ENCODE assay signal across 13 cellular contexts in genomic region chr2:157056200-157056676, GRCh38.
DNase-seq lines count a peak whose midpoint lies in the region; TF ChIP-seq lines count a peak whose summit lies in the region.
"Had no signal": no experiment of that assay in that cellular context is flagged by ENCODE, and none has a peak within 500 bp of the region (broad histone marks: within the 10 kb centered on the region; RNA-seq: fewer than 3 reads in every experiment).

No MANE protein-coding gene starts in this region.

- H3K27me3 ChIP-seq in colonic mucosa: no peaks in the 10 kb centered on the region
- H3K27me3 ChIP-seq: hepatocyte, upper lobe of left lung had no signal

- DNase-seq in DMS53 treated with DMSO at 0.1 percent for 48 hours (lab: John Stamatoyannopoulos, UW; ENCODE audit: unreplicated experiment) (peak; percentile 10), NCI-H2227 treated with DMSO at 0.1 percent for 48 hours (lab: John Stamatoyannopoulos, UW) (peak; percentile 18), dermis blood vessel endothelial cell (peak; percentile 70), osteocyte (ENCODE audit: extremely low spot score, unreplicated experiment) (no peak), colonic mucosa (no peak), NCI-H510A (lab: John Stamatoyannopoulos, UW) (no peak)
- DNase-seq in stimulated activated CD4-positive, alpha-beta T cell treated with anti-CD3 and anti-CD28 coated beads, Interleukin-2, amount 100 ng/mL, for 48 hours: no peak
- no peak for DNase-seq in activated naive CD4-positive, alpha-beta T cell treated with anti-CD3 and anti-CD28 coated beads for 36 hours
- DNase-seq: activated CD4-positive, CD25-positive, alpha-beta regulatory T cell treated with anti-CD3 and anti-CD28 coated beads, Interleukin-2, amount 50 U/mL, for 72 hours; activated naive CD8-positive, alpha-beta T cell treated with anti-CD3 and anti-CD28 coated beads, Interleukin-2, amount 10 ng/mL, durations not matched to agents 7 days and 5 days; naive thymus-derived CD4-positive, alpha-beta T cell; upper lobe of left lung had no signal

- H3K9ac ChIP-seq in colonic mucosa (ENCODE audit: low read depth in 2 of 2, low read length in 2 of 2): no peak overlapping the region

- intact Hi-C loops in colonic mucosa (cut with DNase I): no loop called here
- intact Hi-C loops in activated naive CD4-positive, alpha-beta T cell treated with anti-CD3 and anti-CD28 coated beads for 36 hours (cut with micrococcal nuclease): loop anchor here (5.0 kb wide), 1 partner anchor 136 kb away; no protein-coding TSS in a partner anchor

- H3K4me1 ChIP-seq in colonic mucosa: no peaks in the 10 kb centered on the region
- H3K4me1 ChIP-seq: upper lobe of left lung had no signal

- peaks cover 19% of the 10 kb centered on the region for H3K4me1 Mint-ChIP-seq in osteocyte (ENCODE audit: unreplicated experiment)
- H3K4me1 Mint-ChIP-seq in activated naive CD4-positive, alpha-beta T cell treated with anti-CD3 and anti-CD28 coated beads for 36 hours (ENCODE audit: low read depth): no peaks in the 10 kb centered on the region
- H3K4me1 Mint-ChIP-seq: activated naive CD8-positive, alpha-beta T cell treated with anti-CD3 and anti-CD28 coated beads, Interleukin-2, amount 10 ng/mL, durations not matched to agents 7 days and 5 days had no signal

- TF ChIP-seq CTCF in osteocyte (IDR thresholded peaks at IDR 0.05) (no peak), colonic mucosa (IDR thresholded peaks at IDR 0.05) (no peak)

- no peaks in the 10 kb centered on the region for H3K36me3 ChIP-seq in colonic mucosa
- H3K36me3 ChIP-seq: upper lobe of left lung had no signal

- H3K9me3 Mint-ChIP-seq in osteocyte (ENCODE audit: unreplicated experiment): no peaks in the 10 kb centered on the region
- no peaks in the 10 kb centered on the region for H3K9me3 Mint-ChIP-seq in activated naive CD4-positive, alpha-beta T cell treated with anti-CD3 and anti-CD28 coated beads for 36 hours
- H3K9me3 Mint-ChIP-seq: activated naive CD8-positive, alpha-beta T cell treated with anti-CD3 and anti-CD28 coated beads, Interleukin-2, amount 10 ng/mL, durations not matched to agents 7 days and 5 days had no signal

- peak overlapping the region; percentile 15 for H3K27ac Mint-ChIP-seq in osteocyte (ENCODE audit: unreplicated experiment)
- H3K27ac Mint-ChIP-seq in activated naive CD4-positive, alpha-beta T cell treated with anti-CD3 and anti-CD28 coated beads for 36 hours: no peak overlapping the region
- H3K27ac Mint-ChIP-seq: activated naive CD8-positive, alpha-beta T cell treated with anti-CD3 and anti-CD28 coated beads, Interleukin-2, amount 10 ng/mL, durations not matched to agents 7 days and 5 days; naive thymus-derived CD4-positive, alpha-beta T cell had no signal

- no peaks in the 10 kb centered on the region for H3K36me3 Mint-ChIP-seq in osteocyte (ENCODE audit: unreplicated experiment)
- H3K36me3 Mint-ChIP-seq in activated naive CD4-positive, alpha-beta T cell treated with anti-CD3 and anti-CD28 coated beads for 36 hours (ENCODE audit: low read depth): no peaks in the 10 kb centered on the region
- H3K36me3 Mint-ChIP-seq: activated naive CD8-positive, alpha-beta T cell treated with anti-CD3 and anti-CD28 coated beads, Interleukin-2, amount 10 ng/mL, durations not matched to agents 7 days and 5 days; naive thymus-derived CD4-positive, alpha-beta T cell had no signal

- CTCF ChIA-PET in activated naive CD4-positive, alpha-beta T cell treated with anti-CD3 and anti-CD28 coated beads for 36 hours (lab: Charles Lee): interaction anchor here (0.8 kb wide), 1 partner anchor 33 kb away, joined by 3 read pairs; no protein-coding TSS in a partner anchor

- no peaks in the 10 kb centered on the region for H3K27me3 Mint-ChIP-seq in osteocyte (ENCODE audit: unreplicated experiment)
- peaks cover 4% of the 10 kb centered on the region for H3K27me3 Mint-ChIP-seq in activated naive CD4-positive, alpha-beta T cell treated with anti-CD3 and anti-CD28 coated beads for 36 hours (ENCODE audit: low read depth)

- H3K4me3 Mint-ChIP-seq in osteocyte (ENCODE audit: unreplicated experiment): no peak overlapping the region
- H3K4me3 Mint-ChIP-seq in activated naive CD4-positive, alpha-beta T cell treated with anti-CD3 and anti-CD28 coated beads for 36 hours: no peak overlapping the region
- H3K4me3 Mint-ChIP-seq: activated naive CD8-positive, alpha-beta T cell treated with anti-CD3 and anti-CD28 coated beads, Interleukin-2, amount 10 ng/mL, durations not matched to agents 7 days and 5 days; naive thymus-derived CD4-positive, alpha-beta T cell had no signal

- no peaks in the 10 kb centered on the region for H3K9me3 ChIP-seq in colonic mucosa
- H3K9me3 ChIP-seq: upper lobe of left lung had no signal

- no peak overlapping the region for H3K27ac ChIP-seq in colonic mucosa
- H3K27ac ChIP-seq: hepatocyte, upper lobe of left lung had no signal

- no peak overlapping the region for H3K4me3 ChIP-seq in colonic mucosa
- H3K4me3 ChIP-seq: hepatocyte, upper lobe of left lung had no signal

Comparison
In these comparisons a context has a peak if more than half of its experiments do, and no peak if none do; other contexts are left out.
1. DNase-seq: peak in DMS53 treated with DMSO at 0.1 percent for 48 hours (single experiment), NCI-H2227 treated with DMSO at 0.1 percent for 48 hours (single experiment) and dermis blood vessel endothelial cell (single experiment); none in osteocyte (single experiment), colonic mucosa (single experiment), stimulated activated CD4-positive, alpha-beta T cell treated with anti-CD3 and anti-CD28 coated beads, Interleukin-2, amount 100 ng/mL, for 48 hours (0 of 2), activated naive CD4-positive, alpha-beta T cell treated with anti-CD3 and anti-CD28 coated beads for 36 hours (single experiment) and NCI-H510A (single experiment).